In genomic region chrX:64313624-64314023, GRCh38 we compare ENCODE assay signal across 39 cellular contexts.
"Had no signal": no experiment of that assay in that cellular context is flagged by ENCODE, and none has a peak within 500 bp of the region (broad histone marks: within the 10 kb centered on the region; RNA-seq: fewer than 3 reads in every experiment).

No MANE protein-coding gene starts in this region.

- H3K4me3 Mint-ChIP-seq: activated naive CD4-positive, alpha-beta T cell treated with anti-CD3 and anti-CD28 coated beads for 36 hours; activated naive CD4-positive, alpha-beta T cell treated with anti-CD3 and anti-CD28 coated beads, Interleukin-2, amount 10 ng/mL, durations not matched to agents 7 days and 5 days; activated naive CD4-positive, alpha-beta T cell treated with anti-CD3 and anti-CD28 coated beads, Interleukin-2, amount 50 U/mL, for 24 hours; activated naive CD8-positive, alpha-beta T cell; activated naive CD8-positive, alpha-beta T cell treated with anti-CD3 and anti-CD28 coated beads for 36 hours; activated naive CD8-positive, alpha-beta T cell treated with anti-CD3 and anti-CD28 coated beads, Interleukin-2, amount 10 ng/mL, durations not matched to agents 7 days and 5 days; activated naive CD8-positive, alpha-beta T cell treated with anti-CD3 and anti-CD28 coated beads, Interleukin-2, amount 50 U/mL, for 24 hours; activated T-cell treated with anti-CD3 and anti-CD28 coated beads, Interleukin-2, amount 50 U/mL, for 24 hours; activated T-cell treated with anti-CD3 and anti-CD28 coated beads, Interleukin-2, amount 50 U/mL, for 4 hours; activated T-cell treated with anti-CD3 and anti-CD28 coated beads, Interleukin-2, amount 50 U/mL, for 72 hours; activated T-helper 1 cell treated with anti-CD3 and anti-CD28 coated beads, Interleukin-12 subunit alpha, Interleukin-12 subunit beta, Interleukin-2, Interleukin-4 antibody, amounts not matched to agents 30 ng/mL and 10 ng/mL and 1 ng/mL, durations not matched to agents 14 hours and 24 hours and 36 hours; activated T-helper 17 cell treated with anti-CD3 and anti-CD28 coated beads, Interleukin-2, amount 50 U/mL, for 72 hours; brain; central memory CD8-positive, alpha-beta T cell had no signal

- H3K36me3 Mint-ChIP-seq: activated naive CD8-positive, alpha-beta T cell treated with anti-CD3 and anti-CD28 coated beads, Interleukin-2, amount 10 ng/mL, durations not matched to agents 7 days and 5 days had no signal

- H3K36me3 ChIP-seq: adrenal gland, ascending aorta, brain microvascular endothelial cell, breast epithelium, cardiac muscle cell had no signal

- H3K27me3 Mint-ChIP-seq: activated naive CD4-positive, alpha-beta T cell treated with anti-CD3 and anti-CD28 coated beads, Interleukin-2, amount 10 ng/mL, durations not matched to agents 7 days and 5 days; activated naive CD4-positive, alpha-beta T cell treated with anti-CD3 and anti-CD28 coated beads, Interleukin-2, amount 50 U/mL, for 24 hours; activated naive CD8-positive, alpha-beta T cell; activated naive CD8-positive, alpha-beta T cell treated with anti-CD3 and anti-CD28 coated beads for 36 hours; activated naive CD8-positive, alpha-beta T cell treated with anti-CD3 and anti-CD28 coated beads, Interleukin-2, amount 10 ng/mL, durations not matched to agents 7 days and 5 days; activated naive CD8-positive, alpha-beta T cell treated with anti-CD3 and anti-CD28 coated beads, Interleukin-2, amount 50 U/mL, for 24 hours; activated T-helper 17 cell treated with anti-CD3 and anti-CD28 coated beads, Interleukin-2, amount 50 U/mL, for 72 hours; brain; central memory CD8-positive, alpha-beta T cell had no signal

- H3K9me3 Mint-ChIP-seq: activated naive CD4-positive, alpha-beta T cell treated with anti-CD3 and anti-CD28 coated beads, Interleukin-2, amount 50 U/mL, for 24 hours had no signal

- FAIRE-seq: bronchial epithelial cell had no signal

- H3K27ac Mint-ChIP-seq: activated naive CD4-positive, alpha-beta T cell treated with anti-CD3 and anti-CD28 coated beads for 36 hours; activated naive CD4-positive, alpha-beta T cell treated with anti-CD3 and anti-CD28 coated beads, Interleukin-2, amount 10 ng/mL, durations not matched to agents 7 days and 5 days; activated naive CD4-positive, alpha-beta T cell treated with anti-CD3 and anti-CD28 coated beads, Interleukin-2, amount 50 U/mL, for 24 hours; activated naive CD4-positive, alpha-beta T cell treated with anti-CD3 and anti-CD28 coated beads, Interleukin-2, amount 50 U/mL, for 72 hours; activated naive CD8-positive, alpha-beta T cell; activated naive CD8-positive, alpha-beta T cell treated with anti-CD3 and anti-CD28 coated beads for 36 hours; activated naive CD8-positive, alpha-beta T cell treated with anti-CD3 and anti-CD28 coated beads, Interleukin-2, amount 10 ng/mL, durations not matched to agents 7 days and 5 days; activated naive CD8-positive, alpha-beta T cell treated with anti-CD3 and anti-CD28 coated beads, Interleukin-2, amount 50 U/mL, for 24 hours; activated T-cell treated with anti-CD3 and anti-CD28 coated beads, Interleukin-2, amount 50 U/mL, for 24 hours; activated T-cell treated with anti-CD3 and anti-CD28 coated beads, Interleukin-2, amount 50 U/mL, for 72 hours; activated T-helper 1 cell treated with anti-CD3 and anti-CD28 coated beads, Interleukin-12 subunit alpha, Interleukin-12 subunit beta, Interleukin-2, Interleukin-4 antibody, amounts not matched to agents 30 ng/mL and 10 ng/mL and 1 ng/mL, durations not matched to agents 14 hours and 24 hours and 36 hours; activated T-helper 17 cell treated with anti-CD3 and anti-CD28 coated beads, Interleukin-2, amount 50 U/mL, for 72 hours; activated T-helper 2 cell treated with anti-CD3 and anti-CD28 coated beads, Interferon-gamma antibody, Interleukin-2, Interleukin-4, amounts not matched to agents 10 μg/mL and 5 μg/mL and 100 μg/mL, durations not matched to agents 14 hours and 24 hours and 36 hours; brain had no signal

- H3K4me1 ChIP-seq: adrenal gland, ascending aorta, body of pancreas, breast epithelium had no signal

- DNase-seq: activated effector memory CD4-positive, alpha-beta T cell treated with anti-CD3 and anti-CD28 coated beads, Interleukin-2, amount 50 U/mL, for 16 hours; activated effector memory CD4-positive, alpha-beta T cell treated with Interleukin-2 at 50 U/mL for 16 hours; activated gamma-delta T cell; activated gamma-delta T cell treated with Interleukin-2 at 50 U/mL for 16 hours; activated naive CD4-positive, alpha-beta T cell; activated naive CD4-positive, alpha-beta T cell treated with anti-CD3 and anti-CD28 coated beads for 36 hours; activated naive CD4-positive, alpha-beta T cell treated with anti-CD3 and anti-CD28 coated beads, Interleukin-2, amount 10 ng/mL, durations not matched to agents 7 days and 5 days; activated naive CD4-positive, alpha-beta T cell treated with anti-CD3 and anti-CD28 coated beads, Interleukin-2, amount 50 U/mL, for 16 hours; activated naive CD4-positive, alpha-beta T cell treated with Interleukin-2 at 50 U/mL for 16 hours; activated naive CD8-positive, alpha-beta T cell treated with anti-CD3 and anti-CD28 coated beads for 36 hours; activated naive CD8-positive, alpha-beta T cell treated with anti-CD3 and anti-CD28 coated beads, Interleukin-2, amount 10 ng/mL, durations not matched to agents 7 days and 5 days; activated naive CD8-positive, alpha-beta T cell treated with anti-CD3 and anti-CD28 coated beads, Interleukin-2, amount 50 U/mL, for 24 hours; activated T-cell treated with anti-CD3 and anti-CD28 coated beads, Interleukin-2, amount 50 U/mL, for 1 hour; activated T-cell treated with anti-CD3 and anti-CD28 coated beads, Interleukin-2, amount 50 U/mL, for 24 hours; activated T-cell treated with anti-CD3 and anti-CD28 coated beads, Interleukin-2, amount 50 U/mL, for 4 hours; activated T-cell treated with anti-CD3 and anti-CD28 coated beads, Interleukin-2, amount 50 U/mL, for 48 hours; activated T-cell treated with anti-CD3 and anti-CD28 coated beads, Interleukin-2, amount 50 U/mL, for 72 hours; adrenal gland; amniotic stem cell; amygdala; anterior cingulate cortex; aorta; body of pancreas; brain microvascular endothelial cell; caudate nucleus; central memory CD4-positive, alpha-beta T cell; cerebellar nuclear complex had no signal

- H3K27ac ChIP-seq: adrenal gland, ascending aorta, body of pancreas, brain microvascular endothelial cell, breast epithelium, cardiac muscle cell had no signal

- H3K9me3 ChIP-seq: adrenal gland, body of pancreas had no signal

- H3K4me3 ChIP-seq: adrenal gland, ascending aorta, body of pancreas, breast epithelium, cardiac muscle cell had no signal

- H3K27me3 ChIP-seq: ascending aorta, body of pancreas, brain microvascular endothelial cell, cardiac muscle cell had no signal

- H3K4me1 Mint-ChIP-seq: activated naive CD4-positive, alpha-beta T cell treated with anti-CD3 and anti-CD28 coated beads, Interleukin-2, amount 10 ng/mL, durations not matched to agents 7 days and 5 days; activated naive CD4-positive, alpha-beta T cell treated with anti-CD3 and anti-CD28 coated beads, Interleukin-2, amount 50 U/mL, for 24 hours; activated naive CD8-positive, alpha-beta T cell treated with anti-CD3 and anti-CD28 coated beads for 36 hours; activated naive CD8-positive, alpha-beta T cell treated with anti-CD3 and anti-CD28 coated beads, Interleukin-2, amount 10 ng/mL, durations not matched to agents 7 days and 5 days; activated naive CD8-positive, alpha-beta T cell treated with anti-CD3 and anti-CD28 coated beads, Interleukin-2, amount 50 U/mL, for 24 hours; activated T-helper 17 cell treated with anti-CD3 and anti-CD28 coated beads, Interleukin-2, amount 50 U/mL, for 72 hours; brain; central memory CD8-positive, alpha-beta T cell had no signal
